8 cellular contexts compared by ENCODE assay signal in genomic region chr5:149667084-149667826, GRCh38.
DNase-seq lines count a peak whose midpoint lies in the region; ATAC-seq and TF ChIP-seq lines count a peak whose summit lies in the region.

No MANE protein-coding gene starts in this region.

- H3K36me3 Mint-ChIP-seq in activated T-helper 2 cell treated with anti-CD3 and anti-CD28 coated beads, Interferon-gamma antibody, Interleukin-2, Interleukin-4, amounts not matched to agents 10 μg/mL and 5 μg/mL and 100 μg/mL, durations not matched to agents 14 hours and 24 hours and 36 hours (ENCODE audit: low read depth): no peaks in the 10 kb centered on the region

- H3K36me3 ChIP-seq in A673 (ENCODE audit: insufficient read depth, low read length, poor library complexity, severe bottlenecking) (no peaks in the 10 kb centered on the region), brain microvascular endothelial cell (replicated peaks) (no peaks in the 10 kb centered on the region), left lung (no peaks in the 10 kb centered on the region)

- POLR2A ChIA-PET in A673 (lab: Charles Lee; ENCODE audit: low non-redundant PET): no interaction called here

- H3K27ac ChIP-seq in A673 (ENCODE audit: low read depth, low read length, poor library complexity, severe bottlenecking) (no peak overlapping the region), brain microvascular endothelial cell (no peak overlapping the region), left lung (no peak overlapping the region)

- ATAC-seq in left lung: peak; percentile 78

- peaks cover 1% of the 10 kb centered on the region for H3K27me3 Mint-ChIP-seq in activated T-helper 2 cell treated with anti-CD3 and anti-CD28 coated beads, Interferon-gamma antibody, Interleukin-2, Interleukin-4, amounts not matched to agents 10 μg/mL and 5 μg/mL and 100 μg/mL, durations not matched to agents 14 hours and 24 hours and 36 hours (ENCODE audit: low read depth)

- intact Hi-C loops in A673 (cut with micrococcal nuclease; ENCODE audit: unreplicated experiment): no loop called here
- intact Hi-C loops in left lung (cut with DNase I): no loop called here
- intact Hi-C loops in activated T-helper 2 cell treated with anti-CD3 and anti-CD28 coated beads, Interferon-gamma antibody, Interleukin-2, Interleukin-4, amounts not matched to agents 10 μg/mL and 5 μg/mL and 100 μg/mL, durations not matched to agents 14 hours and 24 hours and 36 hours (cut with micrococcal nuclease): loop anchor here (1.0 kb wide), 1 partner anchor 161 kb away; no protein-coding TSS in a partner anchor

- H3K27me3 ChIP-seq in A673 (replicated peaks; ENCODE audit: insufficient read depth, low read depth, low read length, poor library complexity) (no peaks in the 10 kb centered on the region), brain microvascular endothelial cell (replicated peaks) (no peaks in the 10 kb centered on the region), left lung (no peaks in the 10 kb centered on the region)

- H3K4me3 Mint-ChIP-seq in activated T-helper 2 cell treated with anti-CD3 and anti-CD28 coated beads, Interferon-gamma antibody, Interleukin-2, Interleukin-4, amounts not matched to agents 10 μg/mL and 5 μg/mL and 100 μg/mL, durations not matched to agents 14 hours and 24 hours and 36 hours (ENCODE audit: low read depth): no peak overlapping the region

- peaks cover 8% of the 10 kb centered on the region for H3K9me3 ChIP-seq in A673 (ENCODE audit: low read depth, low read length, poor library complexity, severe bottlenecking)
- H3K9me3 ChIP-seq in left lung: peaks cover 2 to 9% of the 10 kb centered on the region in 2 donors

- H3K4me1 ChIP-seq in A673 (ENCODE audit: insufficient read depth, low read length, poor library complexity, severe bottlenecking) (peaks cover 4% of the 10 kb centered on the region), left lung (peaks cover 0 to 19% of the 10 kb centered on the region in 2 donors)

- TF ChIP-seq CTCF in A673 (conservative IDR thresholded peaks at IDR 0.05; ENCODE audit: low read depth, low read length) (peak; percentile 95), GM12873 (IDR thresholded peaks at IDR 0.05; ENCODE audit: insufficient read depth, low read depth, low read length, missing control alignments) (peak; percentile 85), brain microvascular endothelial cell (IDR thresholded peaks at IDR 0.05; ENCODE audit: low read depth, low read length, missing control alignments) (peak; percentile 84), left lung (IDR thresholded peaks at IDR 0.05) (peak; percentile 74 to 86)

- H3K4me1 Mint-ChIP-seq in activated T-helper 2 cell treated with anti-CD3 and anti-CD28 coated beads, Interferon-gamma antibody, Interleukin-2, Interleukin-4, amounts not matched to agents 10 μg/mL and 5 μg/mL and 100 μg/mL, durations not matched to agents 14 hours and 24 hours and 36 hours (ENCODE audit: low read depth): peaks cover 3% of the 10 kb centered on the region

- no peak overlapping the region for H3K4me3 ChIP-seq in A673 (ENCODE audit: low read depth, low read length, poor library complexity, severe bottlenecking)
- H3K4me3 ChIP-seq in brain microvascular endothelial cell (ENCODE audit: low read depth, low read length): no peak overlapping the region
- no peak overlapping the region for H3K4me3 ChIP-seq in left lung

- peaks cover 10% of the 10 kb centered on the region for H3K9me3 Mint-ChIP-seq in activated T-helper 2 cell treated with anti-CD3 and anti-CD28 coated beads, Interferon-gamma antibody, Interleukin-2, Interleukin-4, amounts not matched to agents 10 μg/mL and 5 μg/mL and 100 μg/mL, durations not matched to agents 14 hours and 24 hours and 36 hours

- DNase-seq in A673 (ENCODE audit: low spot score): peak; percentile 63
- DNase-seq in NOMO-1 treated with dmso at 0.1 percent for 144 hours (lab: John Stamatoyannopoulos, UW; ENCODE audit: unreplicated experiment): peak; percentile 33
- DNase-seq in brain microvascular endothelial cell: peak; percentile 42
- no peak for DNase-seq in left lung
- DNase-seq in activated T-helper 2 cell treated with anti-CD3 and anti-CD28 coated beads, Interferon-gamma antibody, Interleukin-2, Interleukin-4, amounts not matched to agents 10 μg/mL and 5 μg/mL and 100 μg/mL, durations not matched to agents 14 hours and 24 hours and 36 hours (ENCODE audit: low spot score): no peak
- DNase-seq in cerebellar nuclear complex (lab: John Stamatoyannopoulos, UW): no peak
- DNase-seq in stimulated activated naive CD4-positive, alpha-beta T cell treated with Interleukin-2 at 50 U/mL for 16 hours (lab: John Stamatoyannopoulos, UW): no peak

- CTCF ChIA-PET in A673 (lab: Charles Lee): interaction anchor here (0.6 to 2.6 kb wide), 15 partner anchors 11 to 324 kb away, joined by 3 to 18 read pairs (median 3); partner anchors contain the start of gene PPARGC1B

- no peak overlapping the region for H3K27ac Mint-ChIP-seq in activated T-helper 2 cell treated with anti-CD3 and anti-CD28 coated beads, Interferon-gamma antibody, Interleukin-2, Interleukin-4, amounts not matched to agents 10 μg/mL and 5 μg/mL and 100 μg/mL, durations not matched to agents 14 hours and 24 hours and 36 hours

- in situ Hi-C loops in brain microvascular endothelial cell (cut with HindIII; ENCODE audit: low pct_ligation_motif_present, low sequenced_read_pairs): no loop called here

- no TSS peak for BruUV-seq in A673 (replicated peaks; lab: Mats Ljungman, UMichigan)

Comparison
In these comparisons a context has a peak if more than half of its experiments do, and no peak if none do; other contexts are left out.
1. DNase-seq: peak in A673 (single experiment), NOMO-1 treated with dmso at 0.1 percent for 144 hours (single experiment) and brain microvascular endothelial cell (single experiment); none in left lung (0 of 2), activated T-helper 2 cell treated with anti-CD3 and anti-CD28 coated beads, Interferon-gamma antibody, Interleukin-2, Interleukin-4, amounts not matched to agents 10 μg/mL and 5 μg/mL and 100 μg/mL, durations not matched to agents 14 hours and 24 hours and 36 hours (single experiment), cerebellar nuclear complex (0 of 2) and stimulated activated naive CD4-positive, alpha-beta T cell treated with Interleukin-2 at 50 U/mL for 16 hours (single experiment).
2. Peak in every context shown above with its lines, with median percentiles within 50 percentile points of each other: CTCF ChIP-seq.